25 cellular contexts compared by ENCODE assay signal in genomic region chr10:118249714-118250113, GRCh38.
"Had no signal": no experiment of that assay in that cellular context is flagged by ENCODE, and none has a peak within 500 bp of the region (broad histone marks: within the 10 kb centered on the region; RNA-seq: fewer than 3 reads in every experiment).

No MANE protein-coding gene starts in this region.

- H3K4me1 ChIP-seq: stomach, testis, thyroid gland, tibial artery, tibial nerve, transverse colon, upper lobe of left lung, upper lobe of right lung, uterus, vagina had no signal

- FAIRE-seq: urothelium cell line had no signal

- H3K4me3 ChIP-seq: stomach, suprapubic skin, testis, thoracic aorta, thyroid gland, tibial artery, tibial nerve, transverse colon, upper lobe of left lung, upper lobe of right lung, uterus, vagina had no signal

- DNase-seq: stimulated activated CD4-positive, alpha-beta T cell treated with anti-CD3 and anti-CD28 coated beads, Interleukin-2, amount 100 ng/mL, for 48 hours; stimulated activated CD4-positive, alpha-beta T cell treated with anti-CD3 and anti-CD28 coated beads, Interleukin-4, amount 100 ng/mL, for 1 hour; stimulated activated CD4-positive, alpha-beta T cell treated with anti-CD3 and anti-CD28 coated beads, Interleukin-4, amount 100 ng/mL, for 24 hours; stimulated activated CD4-positive, alpha-beta T cell treated with anti-CD3 and anti-CD28 coated beads, Interleukin-4, amount 100 ng/mL, for 4 hours; stimulated activated CD8-positive, alpha-beta memory T cell treated with anti-CD3 and anti-CD28 coated beads, Interleukin-4, amount 100 ng/mL, for 48 hours; stimulated activated naive B cell treated with anti-CD40 and anti-IgM and Interleukin-4, amounts not matched to agents 10 μg/mL and 1 μg/mL and 100 μg/mL, for 72 hours; stimulated activated naive CD4-positive, alpha-beta T cell; stimulated activated naive CD4-positive, alpha-beta T cell treated with Interleukin-2 at 50 U/mL for 16 hours; stimulated activated naive CD8-positive, alpha-beta T cell treated with anti-CD3 and anti-CD28 coated beads, Interleukin-15, amount 100 ng/mL, for 72 hours; stimulated activated naive CD8-positive, alpha-beta T cell treated with anti-CD3 and anti-CD28 coated beads, Interleukin-15, Interleukin-2, amounts not matched to agents 100 U/mL and 50 U/mL, for 24 hours; stomach; substantia nigra; testis; thyroid gland; tibial artery; transverse colon; trophoblast cell; upper lobe of left lung; upper lobe of right lung; uterus had no signal

- H3K9me3 ChIP-seq: stomach, suprapubic skin, testis, thoracic aorta, thyroid gland, tibial artery, tibial nerve, transverse colon, upper lobe of left lung, upper lobe of right lung, uterus, vagina had no signal

- H3K36me3 ChIP-seq: stomach, suprapubic skin, thoracic aorta, thyroid gland, tibial artery, tibial nerve, transverse colon, upper lobe of left lung, upper lobe of right lung, uterus, vagina had no signal

- H3K27ac ChIP-seq: stomach, suprapubic skin, testis, thoracic aorta, thyroid gland, tibial artery, tibial nerve, transverse colon, upper lobe of left lung, upper lobe of right lung, vagina had no signal
